Comparison of ENCODE assay signal across 21 cellular contexts in genomic region chr15:74632601-74633000, GRCh38.
"Had no signal": no experiment of that assay in that cellular context is flagged by ENCODE, and none has a peak within 500 bp of the region (broad histone marks: within the 10 kb centered on the region; RNA-seq: fewer than 3 reads in every experiment).

No MANE protein-coding gene starts in this region.

- H3K4me1 ChIP-seq: ascending aorta, gastroesophageal sphincter, pancreas, psoas muscle, right atrium auricular region, transverse colon had no signal

- H3K27me3 ChIP-seq: ascending aorta, cardiac muscle cell, gastroesophageal sphincter, hepatocyte, pancreas, right atrium auricular region, transverse colon had no signal

- H3K4me3 Mint-ChIP-seq: activated CD4-positive, alpha-beta memory T cell treated with anti-CD3 and anti-CD28 coated beads, Interleukin-2, amount 10 ng/mL, durations not matched to agents 7 days and 5 days; activated CD4-positive, alpha-beta T cell treated with anti-CD3 and anti-CD28 coated beads, Interleukin-2, amount 10 ng/mL, durations not matched to agents 24 days and 14 days; activated naive CD4-positive, alpha-beta T cell treated with anti-CD3 and anti-CD28 coated beads for 36 hours; activated naive CD8-positive, alpha-beta T cell treated with anti-CD3 and anti-CD28 coated beads, Interleukin-2, amount 10 ng/mL, durations not matched to agents 7 days and 5 days; activated T-cell treated with anti-CD3 and anti-CD28 coated beads, Interleukin-2, amount 50 U/mL, for 4 hours; brain; effector memory CD8-positive, alpha-beta T cell; naive B cell; neural crest cell; T-helper 1 cell treated with Interleukin-12 subunit alpha and Interleukin-12 subunit beta and Interleukin-4 antibody, amounts not matched to agents 30 μg/mL and 1 μg/mL, for 36 hours had no signal

- DNase-seq: cortex of kidney had no signal

- H3K9me3 Mint-ChIP-seq: activated CD4-positive, alpha-beta memory T cell treated with anti-CD3 and anti-CD28 coated beads, Interleukin-2, amount 10 ng/mL, durations not matched to agents 7 days and 5 days; activated CD4-positive, alpha-beta T cell treated with anti-CD3 and anti-CD28 coated beads, Interleukin-2, amount 10 ng/mL, durations not matched to agents 24 days and 14 days; activated naive CD4-positive, alpha-beta T cell treated with anti-CD3 and anti-CD28 coated beads for 36 hours; activated naive CD8-positive, alpha-beta T cell treated with anti-CD3 and anti-CD28 coated beads, Interleukin-2, amount 10 ng/mL, durations not matched to agents 7 days and 5 days; activated T-cell treated with anti-CD3 and anti-CD28 coated beads, Interleukin-2, amount 50 U/mL, for 4 hours; activated T-helper 2 cell treated with anti-CD3 and anti-CD28 coated beads, Interferon-gamma antibody, Interleukin-2, Interleukin-4, amounts not matched to agents 10 μg/mL and 5 μg/mL and 100 μg/mL, durations not matched to agents 14 hours and 24 hours and 36 hours; brain; effector memory CD8-positive, alpha-beta T cell; naive B cell; neural crest cell; T-helper 1 cell treated with Interleukin-12 subunit alpha and Interleukin-12 subunit beta and Interleukin-4 antibody, amounts not matched to agents 30 μg/mL and 1 μg/mL, for 36 hours had no signal

- H3K9me3 ChIP-seq: ascending aorta, gastroesophageal sphincter, pancreas, psoas muscle, right atrium auricular region, transverse colon had no signal

- H3K27ac Mint-ChIP-seq: activated CD4-positive, alpha-beta memory T cell treated with anti-CD3 and anti-CD28 coated beads, Interleukin-2, amount 10 ng/mL, durations not matched to agents 7 days and 5 days; activated naive CD4-positive, alpha-beta T cell treated with anti-CD3 and anti-CD28 coated beads for 36 hours; activated T-helper 2 cell treated with anti-CD3 and anti-CD28 coated beads, Interferon-gamma antibody, Interleukin-2, Interleukin-4, amounts not matched to agents 10 μg/mL and 5 μg/mL and 100 μg/mL, durations not matched to agents 14 hours and 24 hours and 36 hours; T-helper 1 cell treated with Interleukin-12 subunit alpha and Interleukin-12 subunit beta and Interleukin-4 antibody, amounts not matched to agents 30 μg/mL and 1 μg/mL, for 36 hours had no signal

- H3K4me3 ChIP-seq: ascending aorta, cardiac muscle cell, gastroesophageal sphincter, hepatocyte, pancreas, psoas muscle, right atrium auricular region, transverse colon had no signal

- H3K27me3 Mint-ChIP-seq: activated CD4-positive, alpha-beta memory T cell treated with anti-CD3 and anti-CD28 coated beads, Interleukin-2, amount 10 ng/mL, durations not matched to agents 7 days and 5 days; activated CD4-positive, alpha-beta T cell treated with anti-CD3 and anti-CD28 coated beads, Interleukin-2, amount 10 ng/mL, durations not matched to agents 24 days and 14 days; activated naive CD8-positive, alpha-beta T cell treated with anti-CD3 and anti-CD28 coated beads, Interleukin-2, amount 10 ng/mL, durations not matched to agents 7 days and 5 days; brain; effector memory CD8-positive, alpha-beta T cell; naive B cell had no signal

- H3K4me1 Mint-ChIP-seq: activated CD4-positive, alpha-beta T cell treated with anti-CD3 and anti-CD28 coated beads, Interleukin-2, amount 10 ng/mL, durations not matched to agents 24 days and 14 days; brain; neural crest cell had no signal

- H3K27ac ChIP-seq: ascending aorta, cardiac muscle cell, gastroesophageal sphincter, hepatocyte, pancreas, psoas muscle, right atrium auricular region, transverse colon, WERI-Rb-1 had no signal
